In genomic region chr2:73023497-73023896, GRCh38 we compare ENCODE assay signal across 33 cellular contexts.
"Had no signal": no experiment of that assay in that cellular context is flagged by ENCODE, and none has a peak within 500 bp of the region (broad histone marks: within the 10 kb centered on the region; RNA-seq: fewer than 3 reads in every experiment).

No MANE protein-coding gene starts in this region.

- FAIRE-seq: astrocyte, TTC549 had no signal

- H3K36me3 ChIP-seq: brain microvascular endothelial cell, breast epithelium had no signal

- H3K4me3 ChIP-seq: adrenal gland, body of pancreas, breast epithelium had no signal

- H3K27ac ChIP-seq: adrenal gland, body of pancreas, brain microvascular endothelial cell, breast epithelium, VCaP had no signal

- ATAC-seq: activated CD4-positive, alpha-beta T cell treated with anti-CD3 and anti-CD28 coated beads for 36 hours; activated CD4-positive, CD25-positive, alpha-beta regulatory T cell treated with anti-CD3 and anti-CD28 coated beads, Interleukin-2, amount 50 U/mL, for 24 hours; activated CD8-positive, alpha-beta memory T cell treated with anti-CD3 and anti-CD28 coated beads, Interleukin-2, amount 10 ng/mL, durations not matched to agents 7 days and 5 days; activated CD8-positive, alpha-beta T cell treated with anti-CD3 and anti-CD28 coated beads, Interleukin-2, amount 10 ng/mL, durations not matched to agents 7 days and 5 days; activated naive CD4-positive, alpha-beta T cell treated with anti-CD3 and anti-CD28 coated beads, Interleukin-2, amount 50 U/mL, for 72 hours; body of pancreas had no signal

- H3K9me3 ChIP-seq: adrenal gland, body of pancreas, breast epithelium had no signal

- H3K4me1 ChIP-seq: adrenal gland, body of pancreas, breast epithelium had no signal

- DNase-seq: activated CD4-positive, alpha-beta memory T cell treated with anti-CD3 and anti-CD28 coated beads, Interleukin-2, amount 10 ng/mL, durations not matched to agents 7 days and 5 days; activated CD4-positive, alpha-beta T cell treated with anti-CD3 and anti-CD28 coated beads for 1 hour; activated CD4-positive, alpha-beta T cell treated with anti-CD3 and anti-CD28 coated beads for 36 hours; activated CD4-positive, alpha-beta T cell treated with anti-CD3 and anti-CD28 coated beads for 48 hours; activated CD4-positive, alpha-beta T cell treated with anti-CD3 and anti-CD28 coated beads, Interleukin-2, amount 10 ng/mL, durations not matched to agents 7 days and 5 days; activated CD4-positive, alpha-beta T cell treated with anti-CD3 and anti-CD28 coated beads, Interleukin-2, amount 50 U/mL, for 48 hours; activated CD4-positive, CD25-positive, alpha-beta regulatory T cell; activated CD8-positive, alpha-beta memory T cell treated with anti-CD3 and anti-CD28 coated beads for 24 hours; activated CD8-positive, alpha-beta memory T cell treated with anti-CD3 and anti-CD28 coated beads, Interleukin-2, amount 10 ng/mL, durations not matched to agents 7 days and 5 days; activated CD8-positive, alpha-beta memory T cell treated with anti-CD3 and anti-CD28 coated beads, Interleukin-2, amount 50 U/mL, for 48 hours; activated CD8-positive, alpha-beta T cell treated with anti-CD3 and anti-CD28 coated beads, Interleukin-2, amount 10 ng/mL, durations not matched to agents 7 days and 5 days; activated effector memory CD4-positive, alpha-beta T cell treated with Interleukin-2 at 50 U/mL for 16 hours; activated gamma-delta T cell treated with Interleukin-2 at 50 U/mL for 16 hours; activated naive CD4-positive, alpha-beta T cell; activated naive CD4-positive, alpha-beta T cell treated with anti-CD3 and anti-CD28 coated beads for 36 hours; activated naive CD4-positive, alpha-beta T cell treated with anti-CD3 and anti-CD28 coated beads, Interleukin-2, amount 50 U/mL, for 16 hours; activated naive CD8-positive, alpha-beta T cell treated with anti-CD3 and anti-CD28 coated beads for 36 hours; activated T-cell treated with anti-CD3 and anti-CD28 coated beads, Interleukin-2, amount 50 U/mL, for 24 hours; activated T-cell treated with anti-CD3 and anti-CD28 coated beads, Interleukin-2, amount 50 U/mL, for 48 hours; adrenal gland; amniotic stem cell; body of pancreas; brain microvascular endothelial cell; central memory CD4-positive, alpha-beta T cell; T-helper 1 cell; T-helper 2 cell; T-helper 9 cell had no signal

- H3K27me3 ChIP-seq: adrenal gland, body of pancreas, brain microvascular endothelial cell, breast epithelium had no signal
